In genomic region chr7:17103984-17104383, GRCh38 we compare ENCODE assay signal across 22 cellular contexts.
"Had no signal": no experiment of that assay in that cellular context is flagged by ENCODE, and none has a peak within 500 bp of the region (broad histone marks: within the 10 kb centered on the region; RNA-seq: fewer than 3 reads in every experiment).

No MANE protein-coding gene starts in this region.

- H3K4me1 ChIP-seq: gastrocnemius medialis, psoas muscle, tibial nerve had no signal

- H3K4me3 ChIP-seq: body of pancreas, gastrocnemius medialis, ovary, psoas muscle, skin epidermis, tibial nerve had no signal

- ATAC-seq: body of pancreas; gastrocnemius medialis; left ventricle myocardium superior; psoas muscle; right cardiac atrium; stimulated activated effector memory CD8-positive, alpha-beta T cell treated with anti-CD3 and anti-CD28 coated beads, Interleukin-12 subunit alpha, Interleukin-12 subunit beta, amount 100 ng/mL, for 72 hours; stimulated activated naive CD8-positive, alpha-beta T cell treated with anti-CD3 and anti-CD28 coated beads, Interleukin-15, amount 100 ng/mL, for 72 hours had no signal

- H3K36me3 ChIP-seq: gastrocnemius medialis, neutrophil, ovary, tibial nerve had no signal

- H3K27me3 ChIP-seq: body of pancreas, gastrocnemius medialis, neutrophil, ovary, tibial nerve had no signal

- H3K27ac ChIP-seq: body of pancreas, gastrocnemius medialis, neutrophil, ovary, psoas muscle, skin epidermis, tibial nerve had no signal

- H3K9me3 ChIP-seq: gastrocnemius medialis, neutrophil, ovary, psoas muscle had no signal

- DNase-seq: activated CD4-positive, alpha-beta memory T cell treated with anti-CD3 and anti-CD28 coated beads for 36 hours; activated CD4-positive, alpha-beta T cell treated with anti-CD3 and anti-CD28 coated beads for 48 hours; activated effector memory CD4-positive, alpha-beta T cell treated with anti-CD3 and anti-CD28 coated beads, Interleukin-2, amount 50 U/mL, for 16 hours; activated naive CD4-positive, alpha-beta T cell treated with anti-CD3 and anti-CD28 coated beads, Interleukin-2, amount 10 ng/mL, durations not matched to agents 7 days and 5 days; activated T-cell treated with anti-CD3 and anti-CD28 coated beads for 4 hours; anterior cingulate cortex; body of pancreas; dermis blood vessel endothelial cell; effector CD8-positive, alpha-beta T cell; erythroblast; gastrocnemius medialis; hippocampal formation; left ventricle myocardium superior; ovary; psoas muscle; right cardiac atrium; stimulated activated CD4-positive, alpha-beta T cell treated with anti-CD3 and anti-CD28 coated beads, Interleukin-1b, Interleukin-23, amount 100 ng/mL, for 48 hours; stimulated activated naive CD8-positive, alpha-beta T cell treated with anti-CD3 and anti-CD28 coated beads, Interleukin-15, amount 100 ng/mL, for 72 hours had no signal
